27 cellular contexts compared by ENCODE assay signal in genomic region chr15:101081900-101082299, GRCh38.
"Had no signal": no experiment of that assay in that cellular context is flagged by ENCODE, and none has a peak within 500 bp of the region (broad histone marks: within the 10 kb centered on the region; RNA-seq: fewer than 3 reads in every experiment).

No MANE protein-coding gene starts in this region.

- H3K27ac Mint-ChIP-seq: activated CD8-positive, alpha-beta memory T cell treated with anti-CD3 and anti-CD28 coated beads, Interleukin-2, amount 10 ng/mL, durations not matched to agents 7 days and 5 days; activated CD8-positive, alpha-beta T cell treated with anti-CD3 and anti-CD28 coated beads, Interleukin-2, amount 10 ng/mL, durations not matched to agents 7 days and 5 days; activated naive CD4-positive, alpha-beta T cell treated with anti-CD3 and anti-CD28 coated beads, Interleukin-2, amount 50 U/mL, for 24 hours; activated naive CD8-positive, alpha-beta T cell treated with anti-CD3 and anti-CD28 coated beads, Interleukin-2, amount 50 U/mL, for 24 hours; activated T-cell treated with anti-CD3 and anti-CD28 coated beads, Interleukin-2, amount 50 U/mL, for 24 hours; activated T-helper 1 cell treated with anti-CD3 and anti-CD28 coated beads, Interleukin-12 subunit alpha, Interleukin-12 subunit beta, Interleukin-2, Interleukin-4 antibody, amounts not matched to agents 30 ng/mL and 10 ng/mL and 1 ng/mL, durations not matched to agents 14 hours and 24 hours and 36 hours had no signal

- H3K27me3 ChIP-seq: ascending aorta, body of pancreas, Peyer's patch had no signal

- H3K27me3 Mint-ChIP-seq: activated naive CD4-positive, alpha-beta T cell treated with anti-CD3 and anti-CD28 coated beads, Interleukin-2, amount 50 U/mL, for 24 hours; activated naive CD8-positive, alpha-beta T cell treated with anti-CD3 and anti-CD28 coated beads, Interleukin-2, amount 50 U/mL, for 24 hours; activated T-cell treated with anti-CD3 and anti-CD28 coated beads, Interleukin-2, amount 50 U/mL, for 24 hours had no signal

- H3K9me3 ChIP-seq: ascending aorta, body of pancreas, Peyer's patch had no signal

- ATAC-seq: activated CD4-positive, CD25-positive, alpha-beta regulatory T cell treated with anti-CD3 and anti-CD28 coated beads, Interleukin-2, amount 50 U/mL, for 24 hours; activated CD8-positive, alpha-beta memory T cell treated with anti-CD3 and anti-CD28 coated beads, Interleukin-2, amount 10 ng/mL, durations not matched to agents 7 days and 5 days; activated CD8-positive, alpha-beta T cell treated with anti-CD3 and anti-CD28 coated beads, Interleukin-2, amount 10 ng/mL, durations not matched to agents 7 days and 5 days; activated naive CD8-positive, alpha-beta T cell treated with anti-CD3 and anti-CD28 coated beads, Interleukin-2, amount 50 U/mL, for 24 hours; body of pancreas had no signal

- H3K36me3 Mint-ChIP-seq: activated CD8-positive, alpha-beta memory T cell treated with anti-CD3 and anti-CD28 coated beads, Interleukin-2, amount 10 ng/mL, durations not matched to agents 7 days and 5 days; activated naive CD4-positive, alpha-beta T cell treated with anti-CD3 and anti-CD28 coated beads, Interleukin-2, amount 50 U/mL, for 24 hours had no signal

- H3K4me3 ChIP-seq: ascending aorta, body of pancreas, Peyer's patch had no signal

- FAIRE-seq: bronchial epithelial cell had no signal

- H3K4me1 Mint-ChIP-seq: activated CD8-positive, alpha-beta memory T cell treated with anti-CD3 and anti-CD28 coated beads, Interleukin-2, amount 10 ng/mL, durations not matched to agents 7 days and 5 days; activated naive CD4-positive, alpha-beta T cell treated with anti-CD3 and anti-CD28 coated beads, Interleukin-2, amount 50 U/mL, for 24 hours; activated naive CD8-positive, alpha-beta T cell treated with anti-CD3 and anti-CD28 coated beads, Interleukin-2, amount 50 U/mL, for 24 hours had no signal

- DNase-seq: activated CD4-positive, alpha-beta T cell treated with anti-CD3 and anti-CD28 coated beads for 48 hours; activated CD4-positive, alpha-beta T cell treated with anti-CD3 and anti-CD28 coated beads, Interleukin-2, amount 50 U/mL, for 4 hours; activated CD8-positive, alpha-beta memory T cell treated with anti-CD3 and anti-CD28 coated beads, Interleukin-2, amount 10 ng/mL, durations not matched to agents 7 days and 5 days; activated CD8-positive, alpha-beta T cell treated with anti-CD3 and anti-CD28 coated beads, Interleukin-2, amount 10 ng/mL, durations not matched to agents 7 days and 5 days; activated effector memory CD4-positive, alpha-beta T cell treated with Interleukin-2 at 50 U/mL for 16 hours; activated naive CD4-positive, alpha-beta T cell; activated naive CD8-positive, alpha-beta T cell treated with anti-CD3 and anti-CD28 coated beads, Interleukin-2, amount 50 U/mL, for 24 hours; activated T-cell treated with anti-CD3 and anti-CD28 coated beads, Interleukin-2, amount 50 U/mL, for 24 hours; amniotic stem cell; body of pancreas; central memory CD4-positive, alpha-beta T cell; KG1; NCI-H1048; NCI-H146; NCI-H187 treated with DMSO at 0.1 percent for 48 hours; NCI-H2081 treated with DMSO at 0.1 percent for 48 hours; NCI-H446; NCI-H524; SIG-M5; T-helper 1 cell; WERI-Rb-1 had no signal

- H3K4me3 Mint-ChIP-seq: activated CD8-positive, alpha-beta memory T cell treated with anti-CD3 and anti-CD28 coated beads, Interleukin-2, amount 10 ng/mL, durations not matched to agents 7 days and 5 days; activated CD8-positive, alpha-beta T cell treated with anti-CD3 and anti-CD28 coated beads, Interleukin-2, amount 10 ng/mL, durations not matched to agents 7 days and 5 days; activated naive CD4-positive, alpha-beta T cell treated with anti-CD3 and anti-CD28 coated beads, Interleukin-2, amount 50 U/mL, for 24 hours; activated naive CD8-positive, alpha-beta T cell treated with anti-CD3 and anti-CD28 coated beads, Interleukin-2, amount 50 U/mL, for 24 hours; activated T-cell treated with anti-CD3 and anti-CD28 coated beads, Interleukin-2, amount 50 U/mL, for 24 hours; activated T-helper 1 cell treated with anti-CD3 and anti-CD28 coated beads, Interleukin-12 subunit alpha, Interleukin-12 subunit beta, Interleukin-2, Interleukin-4 antibody, amounts not matched to agents 30 ng/mL and 10 ng/mL and 1 ng/mL, durations not matched to agents 14 hours and 24 hours and 36 hours had no signal

- H3K36me3 ChIP-seq: ascending aorta, Peyer's patch, WERI-Rb-1 had no signal

- H3K4me1 ChIP-seq: ascending aorta, Peyer's patch had no signal

- H3K9me3 Mint-ChIP-seq: activated naive CD4-positive, alpha-beta T cell treated with anti-CD3 and anti-CD28 coated beads, Interleukin-2, amount 50 U/mL, for 24 hours; activated naive CD8-positive, alpha-beta T cell treated with anti-CD3 and anti-CD28 coated beads, Interleukin-2, amount 50 U/mL, for 24 hours; activated T-cell treated with anti-CD3 and anti-CD28 coated beads, Interleukin-2, amount 50 U/mL, for 24 hours; activated T-helper 1 cell treated with anti-CD3 and anti-CD28 coated beads, Interleukin-12 subunit alpha, Interleukin-12 subunit beta, Interleukin-2, Interleukin-4 antibody, amounts not matched to agents 30 ng/mL and 10 ng/mL and 1 ng/mL, durations not matched to agents 14 hours and 24 hours and 36 hours had no signal

- H3K27ac ChIP-seq: ascending aorta, body of pancreas, Peyer's patch, WERI-Rb-1 had no signal
